Comparison of ENCODE assay signal across 9 cellular contexts in the genomic region with DNA sequence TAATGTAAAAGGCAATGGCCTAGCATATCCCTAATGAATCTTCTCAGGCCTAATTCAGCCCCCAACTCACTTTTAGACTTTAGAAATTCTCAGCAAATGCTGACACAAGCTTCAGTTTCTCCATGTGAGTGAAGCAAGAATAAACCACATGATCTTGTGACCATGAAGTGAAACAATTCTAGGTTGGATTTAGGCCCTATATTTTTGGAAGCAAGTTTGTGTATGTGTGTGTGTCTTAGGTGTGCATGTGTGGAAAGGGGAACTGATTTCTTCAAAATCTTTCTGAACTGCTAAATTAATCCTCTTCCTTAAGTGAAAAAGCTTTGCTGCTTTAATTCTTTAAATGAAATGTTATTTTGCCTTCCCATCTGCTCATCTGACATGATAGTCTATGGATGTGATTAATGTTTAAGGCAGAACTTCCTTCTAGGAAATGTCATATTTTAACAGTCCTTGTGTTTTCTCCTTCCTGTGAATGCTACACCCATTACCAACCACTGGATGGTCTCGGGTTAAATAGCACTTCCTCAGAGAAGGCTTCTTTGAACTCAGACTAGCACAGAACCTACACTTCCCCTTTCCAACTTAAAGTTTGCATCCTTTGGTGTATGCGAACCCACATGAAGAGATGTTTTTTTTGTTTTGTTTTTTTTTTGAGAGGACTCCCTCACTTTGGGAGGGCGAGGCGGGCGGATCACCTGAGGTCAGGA. TPM values are rescaled to one million over a fixed set of nuclear protein-coding genes. Genes with fewer than 3 reads are reported as not detected.
DNase-seq lines count a peak whose midpoint lies in the region; ATAC-seq and TF ChIP-seq lines count a peak whose summit lies in the region.
"Had no signal": no experiment of that assay in that cellular context is flagged by ENCODE, and none has a peak within 500 bp of the region (broad histone marks: within the 10 kb centered on the region; RNA-seq: fewer than 3 reads in every experiment).

No MANE protein-coding gene starts in this region.

- H2AFZ ChIP-seq in smooth muscle cell (ENCODE audit: low read depth), result peak overlapping the region; percentile 68

- no peak overlapping the region for H3K4me3 ChIP-seq in choroid plexus epithelial cell (ENCODE audit: low read depth, low read length)
- H3K4me3 ChIP-seq in smooth muscle cell, result no peak overlapping the region

- intact Hi-C loops in left colon (cut with DNase I, micrococcal nuclease), result no loop called here

- H3K9ac ChIP-seq in smooth muscle cell (ENCODE audit: low read depth), result no peak overlapping the region

- CTCF ChIA-PET in HEK293T (lab: Yijun Ruan, JAX), result no interaction called here

- H3K4me2 ChIP-seq in smooth muscle cell, result no peak overlapping the region

- no peak for TF ChIP-seq CTCF in choroid plexus epithelial cell (conservative IDR thresholded peaks at IDR 0.05; ENCODE audit: low read depth, low read length)
- no peak for TF ChIP-seq CTCF in smooth muscle cell (IDR thresholded peaks at IDR 0.05; ENCODE audit: borderline replicate concordance, insufficient read depth, poor library complexity, severe bottlenecking)

- 91% methylated on average over 5 of the region's 5 CpGs for WGBS in smooth muscle cell (ENCODE audit: low lambda C conversion rate)

- DNase-seq in choroid plexus epithelial cell (ENCODE audit: low read depth), result peak; percentile 39
- DNase-seq in smooth muscle cell (lab: John Stamatoyannopoulos, UW; ENCODE audit: unreplicated experiment), result no peak
- DNase-seq in left colon, result no peak
- DNase-seq in HEK293T (ENCODE audit: extremely low spot score), result no peak
- DNase-seq in NCI-H2029 (lab: John Stamatoyannopoulos, UW), result no peak
- DNase-seq: activated CD4-positive, alpha-beta T cell treated with anti-CD3 and anti-CD28 coated beads, Interleukin-2, amount 50 U/mL, for 1 hour had no signal

- no peaks in the 10 kb centered on the region for H3K36me3 ChIP-seq in smooth muscle cell (ENCODE audit: low read depth)

- no peaks in the 10 kb centered on the region for H3K9me3 ChIP-seq in smooth muscle cell (replicated peaks; ENCODE audit: low read depth)

- no peaks in the 10 kb centered on the region for H3F3A ChIP-seq in smooth muscle cell (ENCODE audit: low read depth)

- ATAC-seq in GM19395 (IDR thresholded peaks at IDR 0.05; ENCODE audit: unreplicated experiment) (peak; percentile 81), HG03196 (IDR thresholded peaks at IDR 0.05; ENCODE audit: unreplicated experiment) (peak; percentile 48), left colon (no peak), HG02970 (IDR thresholded peaks at IDR 0.05; ENCODE audit: low FRiP score, unreplicated experiment) (no peak)

- H3K27ac ChIP-seq in smooth muscle cell (ENCODE audit: low read depth), result peak overlapping the region; percentile 29

- POLR2A ChIA-PET in HEK293T (lab: Yijun Ruan, JAX), result no interaction called here

- H3K27me3 ChIP-seq in smooth muscle cell (ENCODE audit: low read depth), result no peaks in the 10 kb centered on the region

- H3K79me2 ChIP-seq in smooth muscle cell (ENCODE audit: low read depth), result no peaks in the 10 kb centered on the region

- H4K20me1 ChIP-seq in smooth muscle cell (ENCODE audit: low read depth), result no peaks in the 10 kb centered on the region

- peaks cover 8% of the 10 kb centered on the region for H3K4me1 ChIP-seq in smooth muscle cell (ENCODE audit: low read depth)

TF ChIP-seq in HEK293T, 16 proteins besides CTCF, POLR2A, EP300 and RAD21:
- TF ChIP-seq L3MBTL2 (conservative IDR thresholded peaks at IDR 0.05) (no peak), SP1 (IDR thresholded peaks at IDR 0.05) (no peak), ZNF384 (IDR thresholded peaks at IDR 0.05) (no peak)

RNA-seq across cellular contexts. Expression of a gene that starts 1.2 kb away (rescaled TPM):
- total RNA-seq in smooth muscle cell, result 4.4 and 13.8 TPM in 2 replicates
- 0.48 and 2.7 TPM in 2 replicates for polyA plus RNA-seq in smooth muscle cell
- 10 to 100 TPM; 24.1 to 33.4 TPM for total RNA-seq in left colon

RNA-seq across cellular contexts. Expression of a gene that starts 36.3 kb away (rescaled TPM):
- total RNA-seq in smooth muscle cell, result 62.2 and 79.4 TPM in 2 replicates
- polyA plus RNA-seq in smooth muscle cell, result 12.9 and 22.4 TPM in 2 replicates
- total RNA-seq in left colon, result 10 to 100 TPM in 1 of 2 donors, 1 to 10 TPM in 1; 7.8 to 19.6 TPM

Comparison
In these comparisons a context has a peak if more than half of its experiments do, and no peak if none do; other contexts are left out.
1. ATAC-seq: peak in GM19395 (single experiment) and HG03196 (single experiment); none in left colon (single experiment) and HG02970 (single experiment).